In genomic region chr6:133553652-133554051, GRCh38 we compare ENCODE assay signal across 8 cellular contexts.
DNase-seq lines count a peak whose midpoint lies in the region; ATAC-seq, FAIRE-seq and TF ChIP-seq lines count a peak whose summit lies in the region.

No MANE protein-coding gene starts in this region.

- no peaks in the 10 kb centered on the region for H3K27me3 ChIP-seq in stomach

- TF ChIP-seq CTCF in astrocyte of the cerebellum (IDR thresholded peaks at IDR 0.05; ENCODE audit: low read depth, low read length, missing control alignments) = peak; percentile 67
- TF ChIP-seq CTCF in stomach (IDR thresholded peaks at IDR 0.05) = peak in 5 of 7 experiments; percentile 40 to 76 (median 48)

- 6 to 17% (median 13%) methylated on average over 4 of the region's 4 CpGs for WGBS in stomach, 5 donors

- CTCF ChIA-PET in activated naive CD4-positive, alpha-beta T cell treated with anti-CD3 and anti-CD28 coated beads for 36 hours (lab: Charles Lee) = no interaction called here

- in situ Hi-C loops in astrocyte of the cerebellum (cut with HindIII; ENCODE audit: low sequenced_read_pairs) = no loop called here

- H3K4me3 ChIP-seq in astrocyte of the cerebellum (ENCODE audit: low read depth, low read length) (no peak overlapping the region), stomach (no peak overlapping the region)

- no peak overlapping the region for H3K27ac ChIP-seq in stomach

- H3K4me1 ChIP-seq in stomach = peaks cover 4 to 17% (median 11%) of the 10 kb centered on the region in 4 donors

- peaks cover 0 to 3% (median 0%) of the 10 kb centered on the region in 4 donors for H3K9me3 ChIP-seq in stomach

- H3K27me3 Mint-ChIP-seq in activated naive CD4-positive, alpha-beta T cell treated with anti-CD3 and anti-CD28 coated beads for 36 hours (ENCODE audit: low read depth) = peaks cover 4% of the 10 kb centered on the region

- H3K36me3 ChIP-seq in stomach = no peaks in the 10 kb centered on the region

- H3K9me3 Mint-ChIP-seq in activated naive CD4-positive, alpha-beta T cell treated with anti-CD3 and anti-CD28 coated beads for 36 hours = no peaks in the 10 kb centered on the region

- ATAC-seq in HG02759 (IDR thresholded peaks at IDR 0.05; ENCODE audit: unreplicated experiment) (peak; percentile 55), GM18519 (IDR thresholded peaks at IDR 0.05; ENCODE audit: low FRiP score, unreplicated experiment) (no peak)

- DNase-seq in activated naive CD4-positive, alpha-beta T cell treated with anti-CD3 and anti-CD28 coated beads for 36 hours = peak; percentile 47
- no peak for DNase-seq in activated naive CD4-positive, alpha-beta T cell (lab: John Stamatoyannopoulos, UW)
- peak; percentile 18 for DNase-seq in NCI-H446 treated with DMSO at 0.1 percent for 48 hours (lab: John Stamatoyannopoulos, UW)
- peak; percentile 70 for DNase-seq in astrocyte of the cerebellum (ENCODE audit: low read depth)
- DNase-seq in stomach = peak; percentile 54

- no peak for TF ChIP-seq POLR2A in stomach (IDR thresholded peaks at IDR 0.05)

- no peak overlapping the region for H3K27ac Mint-ChIP-seq in activated naive CD4-positive, alpha-beta T cell treated with anti-CD3 and anti-CD28 coated beads for 36 hours

- FAIRE-seq in islet of Langerhans (lab: Jason Lieb, UNC) = peak; percentile 97

- no peaks in the 10 kb centered on the region for H3K4me1 Mint-ChIP-seq in activated naive CD4-positive, alpha-beta T cell treated with anti-CD3 and anti-CD28 coated beads for 36 hours (ENCODE audit: low read depth)

- no peak overlapping the region for H3K4me3 Mint-ChIP-seq in activated naive CD4-positive, alpha-beta T cell treated with anti-CD3 and anti-CD28 coated beads for 36 hours

- H3K36me3 Mint-ChIP-seq in activated naive CD4-positive, alpha-beta T cell treated with anti-CD3 and anti-CD28 coated beads for 36 hours (ENCODE audit: low read depth) = no peaks in the 10 kb centered on the region

- intact Hi-C loops in activated naive CD4-positive, alpha-beta T cell treated with anti-CD3 and anti-CD28 coated beads for 36 hours (cut with micrococcal nuclease) = loop anchor here (1.0 to 5.0 kb wide), 4 partner anchors 369 to 1021 kb away; no protein-coding TSS in a partner anchor
- intact Hi-C loops in stomach (cut with DNase I; ENCODE audit: low total_unique reads) = loop anchor here (10.0 kb wide), 1 partner anchor 369 kb away; no protein-coding TSS in a partner anchor

- no peak for TF ChIP-seq EP300 in stomach (IDR thresholded peaks at IDR 0.05)

Comparison
In these comparisons a context has a peak if more than half of its experiments do, and no peak if none do; other contexts are left out.
1. DNase-seq: peak in activated naive CD4-positive, alpha-beta T cell treated with anti-CD3 and anti-CD28 coated beads for 36 hours (single experiment), NCI-H446 treated with DMSO at 0.1 percent for 48 hours (single experiment), astrocyte of the cerebellum (single experiment) and stomach (single experiment); none in activated naive CD4-positive, alpha-beta T cell (0 of 4).